10 cellular contexts compared by ENCODE assay signal in the genomic region with DNA sequence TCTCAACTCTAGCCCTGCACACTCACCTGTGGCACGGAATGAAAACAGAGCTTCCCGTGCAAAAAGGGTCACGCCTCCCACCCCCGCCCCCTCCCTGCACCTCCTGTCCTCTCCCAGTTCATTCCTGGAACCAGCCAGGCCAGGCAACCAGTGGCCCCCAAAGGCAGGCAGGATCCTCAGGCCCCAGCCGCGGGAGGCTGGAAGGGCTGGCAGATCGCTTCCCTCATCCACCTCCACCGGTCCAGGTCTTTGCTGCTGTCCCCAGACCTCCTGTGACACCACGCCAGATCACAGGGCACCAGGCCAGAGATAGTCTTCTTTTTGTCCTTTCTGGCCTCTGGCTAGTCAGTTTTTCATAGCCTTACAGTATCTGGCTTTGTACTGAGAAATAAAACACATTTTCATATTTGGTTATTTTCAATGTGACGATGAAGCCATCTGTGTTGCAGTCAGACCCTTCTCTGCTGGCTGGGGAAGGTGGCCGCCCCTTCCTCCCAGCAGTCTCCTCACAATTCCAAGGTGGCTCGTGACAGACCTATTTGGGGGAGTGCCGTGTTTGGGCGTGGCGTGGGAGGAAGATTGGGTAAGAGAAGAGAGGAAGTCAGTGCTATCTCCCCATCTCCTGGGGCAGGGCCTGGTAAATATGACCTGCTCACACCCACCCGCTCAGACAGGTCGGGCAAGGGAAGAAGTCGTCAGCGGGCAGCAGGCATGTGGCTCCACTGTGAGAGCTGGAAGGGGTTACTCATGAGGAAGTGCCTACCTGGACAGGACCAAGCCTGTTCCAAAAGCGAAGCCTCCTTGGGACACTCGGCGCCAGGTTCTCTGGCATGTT. TPM values are rescaled to one million over a fixed set of nuclear protein-coding genes. Genes with fewer than 3 reads are reported as not detected.
DNase-seq lines count a peak whose midpoint lies in the region; ATAC-seq and TF ChIP-seq lines count a peak whose summit lies in the region.
"Had no signal": no experiment of that assay in that cellular context is flagged by ENCODE, and none has a peak within 500 bp of the region (broad histone marks: within the 10 kb centered on the region; RNA-seq: fewer than 3 reads in every experiment).

No MANE protein-coding gene starts in this region.

- H3K36me3 ChIP-seq in Caco-2 (ENCODE audit: control insufficient read depth, insufficient read depth, low read length): peaks cover 3% of the 10 kb centered on the region

- no peaks in the 10 kb centered on the region for H3K9me3 Mint-ChIP-seq in Caco-2 (ENCODE audit: unreplicated experiment)
- H3K9me3 Mint-ChIP-seq in T-helper 1 cell treated with Interleukin-12 subunit alpha and Interleukin-12 subunit beta and Interleukin-4 antibody, amounts not matched to agents 30 μg/mL and 1 μg/mL, for 36 hours: no peaks in the 10 kb centered on the region
- no peaks in the 10 kb centered on the region for H3K9me3 Mint-ChIP-seq in activated naive CD8-positive, alpha-beta T cell treated with anti-CD3 and anti-CD28 coated beads, Interleukin-2, amount 50 U/mL, for 24 hours
- no peaks in the 10 kb centered on the region for H3K9me3 Mint-ChIP-seq in nephron progenitor cell
- H3K9me3 Mint-ChIP-seq: nephron had no signal

- peak; percentile 74 to 85 for DNase-seq in Caco-2
- peak; percentile 38 for DNase-seq in activated naive CD8-positive, alpha-beta T cell treated with anti-CD3 and anti-CD28 coated beads, Interleukin-2, amount 50 U/mL, for 24 hours
- DNase-seq in nephron progenitor cell: no peak
- DNase-seq in sciatic nerve (ENCODE audit: low spot score): no peak
- no peak for DNase-seq in retina
- DNase-seq: activated CD4-positive, CD25-positive, alpha-beta regulatory T cell had no signal

- no peaks in the 10 kb centered on the region for H3K9me3 ChIP-seq in Caco-2

- H3K4me1 ChIP-seq in Caco-2: peaks cover 21% of the 10 kb centered on the region

- H3K27ac Mint-ChIP-seq in Caco-2 (ENCODE audit: unreplicated experiment) (peak overlapping the region; percentile 39), nephron progenitor cell (peak overlapping the region; percentile 9)
- H3K27ac Mint-ChIP-seq in T-helper 1 cell treated with Interleukin-12 subunit alpha and Interleukin-12 subunit beta and Interleukin-4 antibody, amounts not matched to agents 30 μg/mL and 1 μg/mL, for 36 hours: peak overlapping the region; percentile 83
- H3K27ac Mint-ChIP-seq in activated naive CD8-positive, alpha-beta T cell treated with anti-CD3 and anti-CD28 coated beads, Interleukin-2, amount 50 U/mL, for 24 hours: peak overlapping the region; percentile 67
- H3K27ac Mint-ChIP-seq: nephron had no signal

- H3K4me1 Mint-ChIP-seq in Caco-2 (ENCODE audit: low read depth, unreplicated experiment) (peaks cover 19% of the 10 kb centered on the region), nephron progenitor cell (peaks cover 9% of the 10 kb centered on the region)
- H3K4me1 Mint-ChIP-seq in T-helper 1 cell treated with Interleukin-12 subunit alpha and Interleukin-12 subunit beta and Interleukin-4 antibody, amounts not matched to agents 30 μg/mL and 1 μg/mL, for 36 hours (ENCODE audit: low read depth): peaks cover 32% of the 10 kb centered on the region
- peaks cover 27% of the 10 kb centered on the region for H3K4me1 Mint-ChIP-seq in activated naive CD8-positive, alpha-beta T cell treated with anti-CD3 and anti-CD28 coated beads, Interleukin-2, amount 50 U/mL, for 24 hours
- H3K4me1 Mint-ChIP-seq: nephron had no signal

- peak overlapping the region; percentile 3 for H3K4me3 Mint-ChIP-seq in Caco-2 (ENCODE audit: unreplicated experiment)
- peak overlapping the region; percentile 60 for H3K4me3 Mint-ChIP-seq in T-helper 1 cell treated with Interleukin-12 subunit alpha and Interleukin-12 subunit beta and Interleukin-4 antibody, amounts not matched to agents 30 μg/mL and 1 μg/mL, for 36 hours
- no peak overlapping the region for H3K4me3 Mint-ChIP-seq in activated naive CD8-positive, alpha-beta T cell treated with anti-CD3 and anti-CD28 coated beads, Interleukin-2, amount 50 U/mL, for 24 hours
- H3K4me3 Mint-ChIP-seq in nephron progenitor cell: no peak overlapping the region

- BruUV-seq in Caco-2 (replicated peaks; lab: Mats Ljungman, UMichigan): no TSS peak

- H3K4me3 ChIP-seq in Caco-2 (ENCODE audit: low read depth, low read length): no peak overlapping the region

- ATAC-seq in activated naive CD8-positive, alpha-beta T cell treated with anti-CD3 and anti-CD28 coated beads, Interleukin-2, amount 50 U/mL, for 24 hours: no peak
- ATAC-seq in sciatic nerve: no peak
- ATAC-seq in HG03139 (IDR thresholded peaks at IDR 0.05; ENCODE audit: unreplicated experiment): no peak
- no peak for ATAC-seq in HG03565 (IDR thresholded peaks at IDR 0.05; ENCODE audit: unreplicated experiment)

- POLR2A ChIA-PET in Caco-2 (lab: Charles Lee): no interaction called here

- H3K36me3 Mint-ChIP-seq in Caco-2 (ENCODE audit: insufficient read depth, unreplicated experiment): peaks cover 21% of the 10 kb centered on the region
- peaks cover 9% of the 10 kb centered on the region for H3K36me3 Mint-ChIP-seq in T-helper 1 cell treated with Interleukin-12 subunit alpha and Interleukin-12 subunit beta and Interleukin-4 antibody, amounts not matched to agents 30 μg/mL and 1 μg/mL, for 36 hours (ENCODE audit: low read depth)
- no peaks in the 10 kb centered on the region for H3K36me3 Mint-ChIP-seq in activated naive CD8-positive, alpha-beta T cell treated with anti-CD3 and anti-CD28 coated beads, Interleukin-2, amount 50 U/mL, for 24 hours (ENCODE audit: low read depth)
- H3K36me3 Mint-ChIP-seq in nephron progenitor cell (ENCODE audit: low read depth): no peaks in the 10 kb centered on the region

- H3K27me3 Mint-ChIP-seq in Caco-2 (ENCODE audit: insufficient read depth, unreplicated experiment) (no peaks in the 10 kb centered on the region), nephron progenitor cell (ENCODE audit: low read depth, poor library complexity) (peaks cover 8% of the 10 kb centered on the region)
- peaks cover under 1% of the 10 kb centered on the region for H3K27me3 Mint-ChIP-seq in T-helper 1 cell treated with Interleukin-12 subunit alpha and Interleukin-12 subunit beta and Interleukin-4 antibody, amounts not matched to agents 30 μg/mL and 1 μg/mL, for 36 hours (ENCODE audit: low read depth)
- no peaks in the 10 kb centered on the region for H3K27me3 Mint-ChIP-seq in activated naive CD8-positive, alpha-beta T cell treated with anti-CD3 and anti-CD28 coated beads, Interleukin-2, amount 50 U/mL, for 24 hours

- no peaks in the 10 kb centered on the region for H3K27me3 ChIP-seq in Caco-2 (replicated peaks; ENCODE audit: control insufficient read depth, insufficient read depth, low read length)

- intact Hi-C loops in Caco-2 (cut with micrococcal nuclease; ENCODE audit: unreplicated experiment) (no loop called here), sciatic nerve (cut with DNase I) (no loop called here)

- TF ChIP-seq CTCF in Caco-2 (IDR thresholded peaks at IDR 0.05; ENCODE audit: insufficient read depth in 1 of 2, low read depth in 1 of 2, low read length in 1 of 2, severe bottlenecking in 1 of 2, unreplicated experiment in 1 of 2) (no peak), nephron progenitor cell (IDR thresholded peaks at IDR 0.05) (no peak)

- CTCF ChIA-PET in Caco-2 (lab: Charles Lee): interaction anchor here (0.7 kb wide), 2 partner anchors 10 to 46 kb away, joined by 3 to 5 read pairs; no protein-coding TSS in a partner anchor

RNA-seq across cellular contexts. Expression of gene SSH3, which starts 9.1 kb away (rescaled TPM):
- 81.2 and 89.6 TPM in 2 replicates for total RNA-seq in Caco-2 (2022)
- 40.7 TPM for total RNA-seq in sciatic nerve

RNA-seq across cellular contexts. Expression of gene ANKRD13D, which starts 23.3 kb away (rescaled TPM):
- total RNA-seq in Caco-2 (2022) (83.3 and 88.6 TPM in 2 replicates), sciatic nerve (69.7 TPM)

RNA-seq across cellular contexts. Expression of gene POLD4, which starts 40.9 kb away (rescaled TPM):
- total RNA-seq in Caco-2 (2022) (29.8 and 30.8 TPM in 2 replicates), sciatic nerve (43.5 TPM)

RNA-seq across cellular contexts. Expression of gene GRK2, which starts 46.1 kb away (rescaled TPM):
- total RNA-seq in Caco-2 (2022): 113 and 120 TPM in 2 replicates
- total RNA-seq in sciatic nerve: 61.7 TPM

Comparison
In these comparisons a context has a peak if more than half of its experiments do, and no peak if none do; other contexts are left out.
1. DNase-seq: peak in Caco-2 (2 of 2) and activated naive CD8-positive, alpha-beta T cell treated with anti-CD3 and anti-CD28 coated beads, Interleukin-2, amount 50 U/mL, for 24 hours (single experiment); none in nephron progenitor cell (single experiment), sciatic nerve (single experiment) and retina (single experiment).
2. H3K27ac Mint-ChIP-seq: peak in every context shown above with its lines; median percentile 83 in T-helper 1 cell treated with Interleukin-12 subunit alpha and Interleukin-12 subunit beta and Interleukin-4 antibody, amounts not matched to agents 30 μg/mL and 1 μg/mL, for 36 hours; 67 in activated naive CD8-positive, alpha-beta T cell treated with anti-CD3 and anti-CD28 coated beads, Interleukin-2, amount 50 U/mL, for 24 hours; 39 in Caco-2; 9 in nephron progenitor cell.
3. H3K4me3 Mint-ChIP-seq: peak in Caco-2 (single experiment) and T-helper 1 cell treated with Interleukin-12 subunit alpha and Interleukin-12 subunit beta and Interleukin-4 antibody, amounts not matched to agents 30 μg/mL and 1 μg/mL, for 36 hours (single experiment); none in activated naive CD8-positive, alpha-beta T cell treated with anti-CD3 and anti-CD28 coated beads, Interleukin-2, amount 50 U/mL, for 24 hours (single experiment) and nephron progenitor cell (single experiment).